In genomic region chr14:55302770-55303472, GRCh38 we compare ENCODE assay signal across 17 cellular contexts. TPM values are rescaled to one million over a fixed set of nuclear protein-coding genes. Genes with fewer than 3 reads are reported as not detected.
DNase-seq lines count a peak whose midpoint lies in the region; ATAC-seq and TF ChIP-seq lines count a peak whose summit lies in the region.
"Had no signal": no experiment of that assay in that cellular context is flagged by ENCODE, and none has a peak within 500 bp of the region (broad histone marks: within the 10 kb centered on the region; RNA-seq: fewer than 3 reads in every experiment).

No MANE protein-coding gene starts in this region.

- H3K27me3 ChIP-seq in gastrocnemius medialis: no peaks in the 10 kb centered on the region

- H3K36me3 ChIP-seq in gastrocnemius medialis: peaks cover 0 to 11% of the 10 kb centered on the region in 2 donors

- in situ Hi-C loops in gastrocnemius medialis (cut with MboI; ENCODE audit: low sequenced_read_pairs in 4 of 4): no loop called here

- H3K9me3 Mint-ChIP-seq in activated naive CD8-positive, alpha-beta T cell treated with anti-CD3 and anti-CD28 coated beads, Interleukin-2, amount 50 U/mL, for 24 hours: no peaks in the 10 kb centered on the region
- H3K9me3 Mint-ChIP-seq in activated naive CD8-positive, alpha-beta T cell treated with anti-CD3 and anti-CD28 coated beads for 36 hours: no peaks in the 10 kb centered on the region
- H3K9me3 Mint-ChIP-seq in central memory CD8-positive, alpha-beta T cell: no peaks in the 10 kb centered on the region
- H3K9me3 Mint-ChIP-seq: effector memory CD8-positive, alpha-beta T cell; stimulated activated naive B cell treated with anti-CD40 and anti-IgM and Interleukin-4, amounts not matched to agents 10 μg/mL and 1 μg/mL and 100 μg/mL, for 72 hours had no signal

- no peak overlapping the region for H3K4me3 Mint-ChIP-seq in activated naive CD8-positive, alpha-beta T cell treated with anti-CD3 and anti-CD28 coated beads, Interleukin-2, amount 50 U/mL, for 24 hours
- no peak overlapping the region for H3K4me3 Mint-ChIP-seq in activated naive CD8-positive, alpha-beta T cell treated with anti-CD3 and anti-CD28 coated beads for 36 hours
- no peak overlapping the region for H3K4me3 Mint-ChIP-seq in central memory CD8-positive, alpha-beta T cell
- H3K4me3 Mint-ChIP-seq: effector memory CD8-positive, alpha-beta T cell; stimulated activated naive B cell treated with anti-CD40 and anti-IgM and Interleukin-4, amounts not matched to agents 10 μg/mL and 1 μg/mL and 100 μg/mL, for 72 hours had no signal

- no peak for TF ChIP-seq POLR2A in gastrocnemius medialis (IDR thresholded peaks at IDR 0.05)

- no peak for ATAC-seq in activated naive CD8-positive, alpha-beta T cell treated with anti-CD3 and anti-CD28 coated beads, Interleukin-2, amount 50 U/mL, for 24 hours
- no peak for ATAC-seq in central memory CD8-positive, alpha-beta T cell (replicated peaks; ENCODE audit: extremely low read depth, poor library complexity, severe bottlenecking)
- ATAC-seq in gastrocnemius medialis: peak; percentile 77 to 83
- ATAC-seq: HepG2 had no signal

- H3K27ac ChIP-seq in gastrocnemius medialis: peak overlapping the region; percentile 85 to 93 (median 90)

- no peaks in the 10 kb centered on the region for H3K27me3 Mint-ChIP-seq in activated naive CD8-positive, alpha-beta T cell treated with anti-CD3 and anti-CD28 coated beads, Interleukin-2, amount 50 U/mL, for 24 hours
- no peaks in the 10 kb centered on the region for H3K27me3 Mint-ChIP-seq in activated naive CD8-positive, alpha-beta T cell treated with anti-CD3 and anti-CD28 coated beads for 36 hours
- no peaks in the 10 kb centered on the region for H3K27me3 Mint-ChIP-seq in central memory CD8-positive, alpha-beta T cell
- H3K27me3 Mint-ChIP-seq: effector memory CD8-positive, alpha-beta T cell; stimulated activated naive B cell treated with anti-CD40 and anti-IgM and Interleukin-4, amounts not matched to agents 10 μg/mL and 1 μg/mL and 100 μg/mL, for 72 hours had no signal

- DNase-seq in activated naive CD8-positive, alpha-beta T cell treated with anti-CD3 and anti-CD28 coated beads, Interleukin-2, amount 50 U/mL, for 24 hours: no peak
- no peak for DNase-seq in activated naive CD8-positive, alpha-beta T cell treated with anti-CD3 and anti-CD28 coated beads for 36 hours
- DNase-seq in NCI-H69 (lab: John Stamatoyannopoulos, UW) (peak; percentile 87), gastrocnemius medialis (no peak), T-helper 1 cell (no peak), GDM1 (lab: John Stamatoyannopoulos, UW) (no peak), HuH-7.5 (ENCODE audit: low spot score) (no peak)
- DNase-seq in central memory CD8-positive, alpha-beta T cell (ENCODE audit: low spot score in 2 of 2): no peak
- DNase-seq: activated CD4-positive, alpha-beta T cell treated with anti-CD3 and anti-CD28 coated beads for 4 hours; activated effector memory CD4-positive, alpha-beta T cell treated with anti-CD3 and anti-CD28 coated beads, Interleukin-2, amount 50 U/mL, for 16 hours; DMS153; effector memory CD8-positive, alpha-beta T cell; kidney glomerular epithelial cell; NCI-H1930; stimulated activated CD4-positive, alpha-beta T cell treated with anti-CD3 and anti-CD28 coated beads, Interleukin-4, amount 100 ng/mL, for 4 hours; stimulated activated naive B cell treated with anti-CD40 and anti-IgM and Interleukin-4, amounts not matched to agents 10 μg/mL and 1 μg/mL and 100 μg/mL, for 72 hours had no signal

- peak overlapping the region; percentile 3 to 16 (median 11) for H3K4me3 ChIP-seq in gastrocnemius medialis

- peaks cover 56% of the 10 kb centered on the region for H3K4me1 Mint-ChIP-seq in activated naive CD8-positive, alpha-beta T cell treated with anti-CD3 and anti-CD28 coated beads, Interleukin-2, amount 50 U/mL, for 24 hours
- H3K4me1 Mint-ChIP-seq in activated naive CD8-positive, alpha-beta T cell treated with anti-CD3 and anti-CD28 coated beads for 36 hours: peaks cover 34% of the 10 kb centered on the region
- H3K4me1 Mint-ChIP-seq in central memory CD8-positive, alpha-beta T cell: peaks cover 44% of the 10 kb centered on the region

- H3K27ac Mint-ChIP-seq in activated naive CD8-positive, alpha-beta T cell treated with anti-CD3 and anti-CD28 coated beads, Interleukin-2, amount 50 U/mL, for 24 hours: peak overlapping the region; percentile 20
- H3K27ac Mint-ChIP-seq in activated naive CD8-positive, alpha-beta T cell treated with anti-CD3 and anti-CD28 coated beads for 36 hours: no peak overlapping the region
- peak overlapping the region; percentile 23 for H3K27ac Mint-ChIP-seq in central memory CD8-positive, alpha-beta T cell (ENCODE audit: low read depth)
- H3K27ac Mint-ChIP-seq: stimulated activated naive B cell treated with anti-CD40 and anti-IgM and Interleukin-4, amounts not matched to agents 10 μg/mL and 1 μg/mL and 100 μg/mL, for 72 hours had no signal

- H3K9me3 ChIP-seq in gastrocnemius medialis: no peaks in the 10 kb centered on the region

- H3K36me3 Mint-ChIP-seq in activated naive CD8-positive, alpha-beta T cell treated with anti-CD3 and anti-CD28 coated beads, Interleukin-2, amount 50 U/mL, for 24 hours (ENCODE audit: low read depth): peaks cover 26% of the 10 kb centered on the region
- H3K36me3 Mint-ChIP-seq in activated naive CD8-positive, alpha-beta T cell treated with anti-CD3 and anti-CD28 coated beads for 36 hours: peaks cover 25% of the 10 kb centered on the region
- peaks cover 1% of the 10 kb centered on the region for H3K36me3 Mint-ChIP-seq in central memory CD8-positive, alpha-beta T cell (ENCODE audit: insufficient read depth)

- TF ChIP-seq CTCF in gastrocnemius medialis (IDR thresholded peaks at IDR 0.05 in 4 of 5, conservative IDR thresholded peaks at IDR 0.05 in 1 of 5): no peak

- H3K4me1 ChIP-seq in gastrocnemius medialis: peaks cover 62 to 73% of the 10 kb centered on the region in 2 donors

- intact Hi-C loops in gastrocnemius medialis (cut with DNase I; ENCODE audit: low total_unique reads): loop anchor here (1.0 kb wide), 1 partner anchor 30 kb away; no protein-coding TSS in a partner anchor

RNA-seq across cellular contexts. Expression of gene FBXO34, which starts 31.7 kb away (rescaled TPM):
- 10 to 100 TPM; 15.1 to 15.9 TPM for total RNA-seq in activated naive CD8-positive, alpha-beta T cell treated with anti-CD3 and anti-CD28 coated beads for 36 hours
- total RNA-seq in gastrocnemius medialis: 10 to 100 TPM; 26.2 to 55.9 (median 40.7) TPM

Comparison
In these comparisons a context has a peak if more than half of its experiments do, and no peak if none do; other contexts are left out.
1. ATAC-seq: peak in gastrocnemius medialis (2 of 2); none in activated naive CD8-positive, alpha-beta T cell treated with anti-CD3 and anti-CD28 coated beads, Interleukin-2, amount 50 U/mL, for 24 hours (single experiment) and central memory CD8-positive, alpha-beta T cell (single experiment).